Comparison of ENCODE assay signal across 8 cellular contexts in genomic region chr12:121711925-121712461, GRCh38. TPM values are rescaled to one million over a fixed set of nuclear protein-coding genes. Genes with fewer than 3 reads are reported as not detected.
A peak's percentile ranks its signal among the peaks of the same experiment; 100 is the strongest.
DNase-seq lines count a peak whose midpoint lies in the region; ATAC-seq and TF ChIP-seq lines count a peak whose summit lies in the region.

No MANE protein-coding gene starts in this region.

- ATAC-seq in GM21423 (IDR thresholded peaks at IDR 0.05; ENCODE audit: unreplicated experiment) (peak; percentile 22), T-helper 17 cell (peak; percentile 52)

- H3K4me3 ChIP-seq in endodermal cell (ENCODE audit: low read length) (peak overlapping the region; percentile 91), uterus (peak overlapping the region; percentile 63 to 92)

- no peaks in the 10 kb centered on the region for H3K9me3 ChIP-seq in T-helper 17 cell (ENCODE audit: control insufficient read depth, low read length, poor library complexity, severe bottlenecking)
- H3K9me3 ChIP-seq in endodermal cell (ENCODE audit: control insufficient read depth, low read length) = no peaks in the 10 kb centered on the region
- H3K9me3 ChIP-seq in uterus = no peaks in the 10 kb centered on the region

- H3K27ac ChIP-seq in endodermal cell (ENCODE audit: low read depth, low read length) (peak overlapping the region; percentile 64), uterus (peak overlapping the region; percentile 83 to 90)

- 12 to 13% methylated on average over 5 to 19 of the region's 20 CpGs for whole genome bisulfite sequencing in endodermal cell (ENCODE audit: insufficient coverage in 1 of 2, insufficient read length in 1 of 2), 2 experiments

- H3K36me3 ChIP-seq in endodermal cell (ENCODE audit: control insufficient read depth, insufficient read depth, low read length) (no peaks in the 10 kb centered on the region), uterus (no peaks in the 10 kb centered on the region)

- intact Hi-C loops in uterus (cut with DNase I; ENCODE audit: low total_unique reads) = no loop called here

- H3K27ac Mint-ChIP-seq in T-helper 17 cell (peak overlapping the region; percentile 88), endodermal cell (peak overlapping the region; percentile 97)

- TF ChIP-seq CTCF in endodermal cell (conservative IDR thresholded peaks at IDR 0.05) (no peak), uterus (IDR thresholded peaks at IDR 0.05) (no peak)

- no peaks in the 10 kb centered on the region for H3K27me3 Mint-ChIP-seq in T-helper 17 cell
- peaks cover 5% of the 10 kb centered on the region for H3K27me3 Mint-ChIP-seq in endodermal cell (ENCODE audit: insufficient read depth)

- H3K4me1 ChIP-seq in endodermal cell (ENCODE audit: control insufficient read depth, insufficient read depth, low read length) (no peaks in the 10 kb centered on the region), uterus (peaks cover 0 to 4% of the 10 kb centered on the region in 2 donors)

- H3K27me3 ChIP-seq in endodermal cell (ENCODE audit: control insufficient read depth, insufficient read depth, low read length, poor library complexity, severe bottlenecking) = no peaks in the 10 kb centered on the region
- H3K27me3 ChIP-seq in uterus = no peaks in the 10 kb centered on the region

- peak overlapping the region; percentile 98 for H3K4me3 Mint-ChIP-seq in T-helper 17 cell
- peak overlapping the region; percentile 81 for H3K4me3 Mint-ChIP-seq in endodermal cell

- peaks cover 12% of the 10 kb centered on the region for H3K4me1 Mint-ChIP-seq in T-helper 17 cell
- H3K4me1 Mint-ChIP-seq in endodermal cell = peaks cover 17% of the 10 kb centered on the region

- TF ChIP-seq POLR2A in uterus (IDR thresholded peaks at IDR 0.05) = no peak

- peaks cover 16% of the 10 kb centered on the region for H3K9me3 Mint-ChIP-seq in endodermal cell

- peak; percentile 37 for DNase-seq in Daoy (ENCODE audit: low read depth)
- peak in 56 of 76 experiments; percentile 8 to 65 (median 38) for DNase-seq in HUDEP-2 (lab: John Stamatoyannopoulos, UW; ENCODE audit: unreplicated experiment in 76 of 76)
- DNase-seq in T-helper 17 cell = peak in 1 of 3 donors; percentile 10
- no peak for DNase-seq in endodermal cell
- peak; percentile 48 for DNase-seq in midbrain (lab: John Stamatoyannopoulos, UW)
- peak in 1 of 2 donors; percentile 39 for DNase-seq in uterus
- no peak for DNase-seq in AG08396 (ENCODE audit: low spot score)

- H3K36me3 Mint-ChIP-seq in T-helper 17 cell (ENCODE audit: low read depth) (peaks cover 2% of the 10 kb centered on the region), endodermal cell (ENCODE audit: low read depth) (peaks cover 7% of the 10 kb centered on the region)

- H3K9ac ChIP-seq in endodermal cell (ENCODE audit: extremely low read depth, low read length, poor library complexity, severe bottlenecking) = peak overlapping the region; percentile 90

RNA-seq across cellular contexts. Expression of gene TMEM120B, which starts 0.6 kb away (rescaled TPM):
- 2.3 and 3.9 TPM in 2 replicates for total RNA-seq in Daoy (2014; rRNA removed; shearing (Covaris generic))
- 1 to 10 TPM; 6.9 to 7.0 TPM for total RNA-seq in T-helper 17 cell
- 10 to 100 TPM; 21.8 to 25.3 TPM for total RNA-seq in endodermal cell
- polyA plus RNA-seq in endodermal cell (2013, experiment 1 of 2) = 11.6 TPM
- polyA plus RNA-seq in endodermal cell (2013, experiment 2 of 2) = 8.8 TPM
- total RNA-seq in uterus = 10 to 100 TPM in 3 of 4 donors, 1 to 10 TPM in 1; 1.0 to 35.2 (median 19.6) TPM

RNA-seq across cellular contexts. Expression of gene MORN3, which starts 42.5 kb away (rescaled TPM):
- 0.80 TPM in 1 of 2 replicates, not detected in the other for total RNA-seq in Daoy (2014; rRNA removed; shearing (Covaris generic))
- 1 to 10 TPM; 8.5 to 9.5 TPM for total RNA-seq in T-helper 17 cell
- total RNA-seq in endodermal cell = 1 to 10 TPM; 1.4 to 1.6 TPM
- polyA plus RNA-seq in endodermal cell (2013, experiment 1 of 2) = 0.96 TPM
- polyA plus RNA-seq in endodermal cell (2013, experiment 2 of 2) = 0.79 TPM
- total RNA-seq in uterus = 1 to 10 TPM in 1 of 4 donors, under 1 TPM in 1, not detected in 2; 0.27 to 1.9 TPM

Comparison
In these comparisons a context has a peak if more than half of its experiments do, and no peak if none do; other contexts are left out.
1. DNase-seq: peak in Daoy (single experiment), HUDEP-2 (56 of 76) and midbrain (single experiment); none in endodermal cell (single experiment) and AG08396 (single experiment).